Comparison of ENCODE assay signal across 9 cellular contexts in the genomic region with DNA sequence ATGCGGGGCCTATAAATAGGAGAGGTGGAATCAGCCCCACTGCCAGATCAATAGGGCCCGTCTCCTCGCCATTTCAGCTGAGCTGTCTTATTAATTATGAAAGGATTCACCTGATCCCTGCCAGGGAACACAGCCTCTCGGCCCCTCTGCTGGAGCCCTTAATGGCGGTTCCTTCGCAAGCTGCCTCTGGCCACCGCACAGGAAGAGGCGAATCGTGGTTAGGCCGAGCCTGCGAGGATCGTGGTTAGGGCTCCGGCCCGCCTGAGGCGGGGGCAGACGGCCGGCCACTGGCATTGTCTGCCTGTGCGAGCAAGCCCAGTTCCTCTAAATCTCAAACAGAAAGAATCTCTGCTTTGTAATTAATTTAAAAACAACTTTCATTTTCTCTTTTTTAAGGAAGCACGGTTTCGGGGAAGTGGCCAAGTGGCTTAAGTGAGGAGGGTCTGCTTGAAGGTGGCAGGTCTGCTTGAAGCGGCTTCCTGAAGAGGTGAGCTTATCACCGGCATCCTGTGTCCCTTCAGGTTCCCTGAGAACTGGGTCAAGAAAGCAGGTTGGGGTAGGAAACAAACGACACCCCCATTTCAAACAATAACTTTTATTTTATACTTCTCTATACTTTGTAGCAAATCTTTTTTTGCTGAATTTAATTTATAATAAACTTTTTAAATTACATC. TPM values are rescaled to one million over a fixed set of nuclear protein-coding genes. Genes with fewer than 3 reads are reported as not detected.
DNase-seq lines count a peak whose midpoint lies in the region; ATAC-seq lines count a peak whose summit lies in the region.
"Had no signal": no experiment of that assay in that cellular context is flagged by ENCODE, and none has a peak within 500 bp of the region (broad histone marks: within the 10 kb centered on the region; RNA-seq: fewer than 3 reads in every experiment).

No MANE protein-coding gene starts in this region.

- in situ Hi-C loops in HAP-1 (cut with MboI; ENCODE audit: low sequenced_read_pairs), result no loop called here

- peak; percentile 40 for DNase-seq in AG08395 (ENCODE audit: low spot score)
- DNase-seq in HAP-1 (ENCODE audit: low spot score in 2 of 2), result peak; percentile 40 to 63
- no peak for DNase-seq in activated CD4-positive, alpha-beta memory T cell treated with anti-CD3 and anti-CD28 coated beads for 36 hours
- DNase-seq in left ventricle myocardium superior, result peak; percentile 52
- no peak for DNase-seq in skeletal muscle cell (ENCODE audit: low read depth)
- no peak for DNase-seq in effector CD4-positive, alpha-beta T cell
- no peak for DNase-seq in inferior parietal cortex (ENCODE audit: extremely low spot score)

- intact Hi-C loops in activated CD4-positive, alpha-beta memory T cell treated with anti-CD3 and anti-CD28 coated beads for 36 hours (cut with micrococcal nuclease), result loop anchor here (5.0 kb wide), 1 partner anchor 125 kb away; no protein-coding TSS in a partner anchor
- intact Hi-C loops in left ventricle myocardium superior (cut with micrococcal nuclease), result no loop called here

- H3K27me3 Mint-ChIP-seq in activated CD4-positive, alpha-beta memory T cell treated with anti-CD3 and anti-CD28 coated beads for 36 hours, result peaks cover 87% of the 10 kb centered on the region

- no peaks in the 10 kb centered on the region for H3K9me3 ChIP-seq in HAP-1

- H3K36me3 ChIP-seq in HAP-1 (replicated peaks), result peaks cover 18% of the 10 kb centered on the region

- H3K27me3 ChIP-seq in HAP-1 (ENCODE audit: low read depth), result no peaks in the 10 kb centered on the region

- peak; percentile 30 for ATAC-seq in left ventricle myocardium superior
- no peak for ATAC-seq in GM19395 (IDR thresholded peaks at IDR 0.05; ENCODE audit: unreplicated experiment)

- peak overlapping the region; percentile 75 for H3K4me3 Mint-ChIP-seq in activated CD4-positive, alpha-beta memory T cell treated with anti-CD3 and anti-CD28 coated beads for 36 hours

- POLR2A ChIA-PET in activated CD4-positive, alpha-beta memory T cell treated with anti-CD3 and anti-CD28 coated beads for 36 hours (lab: Charles Lee), result no interaction called here

- H3K4me3 ChIP-seq in HAP-1, result peak overlapping the region; percentile 31
- peak overlapping the region; percentile 73 for H3K4me3 ChIP-seq in skeletal muscle cell (ENCODE audit: low read depth, low read length)

- peaks cover 12% of the 10 kb centered on the region for H3K4me1 ChIP-seq in HAP-1

- H3K9me3 Mint-ChIP-seq in activated CD4-positive, alpha-beta memory T cell treated with anti-CD3 and anti-CD28 coated beads for 36 hours, result peaks cover 5% of the 10 kb centered on the region

- H3K4me1 Mint-ChIP-seq in activated CD4-positive, alpha-beta memory T cell treated with anti-CD3 and anti-CD28 coated beads for 36 hours (ENCODE audit: low read depth), result peaks cover 47% of the 10 kb centered on the region

- no peak overlapping the region for H3K27ac Mint-ChIP-seq in activated CD4-positive, alpha-beta memory T cell treated with anti-CD3 and anti-CD28 coated beads for 36 hours

- H3K36me3 Mint-ChIP-seq in activated CD4-positive, alpha-beta memory T cell treated with anti-CD3 and anti-CD28 coated beads for 36 hours, result peaks cover 11% of the 10 kb centered on the region

- CTCF ChIA-PET in activated CD4-positive, alpha-beta memory T cell treated with anti-CD3 and anti-CD28 coated beads for 36 hours (lab: Charles Lee), result interaction anchor here (1.8 kb wide), 1 partner anchor 11 kb away, joined by 4 read pairs; no protein-coding TSS in a partner anchor

RNA-seq across cellular contexts. Expression of a gene that starts 9.2 kb away (rescaled TPM):
- total RNA-seq in activated CD4-positive, alpha-beta memory T cell treated with anti-CD3 and anti-CD28 coated beads for 36 hours, result 1 to 10 TPM in 1 of 2 experiments, under 1 TPM in 1; 1.00 to 1.3 TPM
- 13.7 TPM for total RNA-seq in left ventricle myocardium superior
- total RNA-seq: bronchial epithelial cell had no signal

Comparison
In these comparisons a context has a peak if more than half of its experiments do, and no peak if none do; other contexts are left out.
1. DNase-seq: peak in AG08395 (single experiment), HAP-1 (2 of 2) and left ventricle myocardium superior (single experiment); none in activated CD4-positive, alpha-beta memory T cell treated with anti-CD3 and anti-CD28 coated beads for 36 hours (single experiment), skeletal muscle cell (single experiment), effector CD4-positive, alpha-beta T cell (single experiment) and inferior parietal cortex (single experiment).